Comparison of ENCODE assay signal across 1 cellular context in the genomic region with DNA sequence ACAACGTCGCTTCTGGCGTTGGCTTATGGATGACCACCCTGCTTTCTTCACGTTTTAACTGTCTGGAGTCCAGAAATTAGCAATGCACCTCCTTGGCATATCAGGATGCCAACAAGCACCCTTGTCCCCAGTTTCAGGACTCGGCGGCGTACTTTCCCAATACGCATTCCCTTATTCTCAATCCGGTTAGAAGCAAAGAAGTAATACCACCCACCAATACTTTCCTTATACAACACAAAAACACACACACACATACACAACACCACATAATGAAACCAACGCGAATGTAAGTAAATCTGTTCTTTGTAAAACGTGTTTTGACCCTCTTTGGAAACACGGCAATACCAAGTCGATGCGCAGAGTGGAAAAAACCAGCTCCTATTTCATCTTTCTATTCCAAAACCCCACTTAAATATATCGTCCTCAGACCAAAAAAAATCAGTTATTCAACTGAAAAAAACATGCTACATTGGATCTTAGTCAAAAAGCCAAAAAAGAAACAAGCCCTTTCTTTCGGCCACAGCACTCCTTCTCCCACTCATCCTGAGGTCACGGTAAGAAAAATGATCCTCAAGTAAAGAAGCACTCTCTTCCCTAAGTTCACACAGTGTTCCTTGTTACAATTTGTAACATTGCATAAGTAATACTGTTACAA.
A peak's percentile ranks its signal among the peaks of the same experiment; 100 is the strongest.
TF ChIP-seq lines count a peak whose summit lies in the region.

No MANE protein-coding gene starts in this region.

TF ChIP-seq in GM12878, 131 proteins besides CTCF, POLR2A, EP300 and RAD21 (continued from another document and continues in another):
- TF ChIP-seq, protein P1, sequence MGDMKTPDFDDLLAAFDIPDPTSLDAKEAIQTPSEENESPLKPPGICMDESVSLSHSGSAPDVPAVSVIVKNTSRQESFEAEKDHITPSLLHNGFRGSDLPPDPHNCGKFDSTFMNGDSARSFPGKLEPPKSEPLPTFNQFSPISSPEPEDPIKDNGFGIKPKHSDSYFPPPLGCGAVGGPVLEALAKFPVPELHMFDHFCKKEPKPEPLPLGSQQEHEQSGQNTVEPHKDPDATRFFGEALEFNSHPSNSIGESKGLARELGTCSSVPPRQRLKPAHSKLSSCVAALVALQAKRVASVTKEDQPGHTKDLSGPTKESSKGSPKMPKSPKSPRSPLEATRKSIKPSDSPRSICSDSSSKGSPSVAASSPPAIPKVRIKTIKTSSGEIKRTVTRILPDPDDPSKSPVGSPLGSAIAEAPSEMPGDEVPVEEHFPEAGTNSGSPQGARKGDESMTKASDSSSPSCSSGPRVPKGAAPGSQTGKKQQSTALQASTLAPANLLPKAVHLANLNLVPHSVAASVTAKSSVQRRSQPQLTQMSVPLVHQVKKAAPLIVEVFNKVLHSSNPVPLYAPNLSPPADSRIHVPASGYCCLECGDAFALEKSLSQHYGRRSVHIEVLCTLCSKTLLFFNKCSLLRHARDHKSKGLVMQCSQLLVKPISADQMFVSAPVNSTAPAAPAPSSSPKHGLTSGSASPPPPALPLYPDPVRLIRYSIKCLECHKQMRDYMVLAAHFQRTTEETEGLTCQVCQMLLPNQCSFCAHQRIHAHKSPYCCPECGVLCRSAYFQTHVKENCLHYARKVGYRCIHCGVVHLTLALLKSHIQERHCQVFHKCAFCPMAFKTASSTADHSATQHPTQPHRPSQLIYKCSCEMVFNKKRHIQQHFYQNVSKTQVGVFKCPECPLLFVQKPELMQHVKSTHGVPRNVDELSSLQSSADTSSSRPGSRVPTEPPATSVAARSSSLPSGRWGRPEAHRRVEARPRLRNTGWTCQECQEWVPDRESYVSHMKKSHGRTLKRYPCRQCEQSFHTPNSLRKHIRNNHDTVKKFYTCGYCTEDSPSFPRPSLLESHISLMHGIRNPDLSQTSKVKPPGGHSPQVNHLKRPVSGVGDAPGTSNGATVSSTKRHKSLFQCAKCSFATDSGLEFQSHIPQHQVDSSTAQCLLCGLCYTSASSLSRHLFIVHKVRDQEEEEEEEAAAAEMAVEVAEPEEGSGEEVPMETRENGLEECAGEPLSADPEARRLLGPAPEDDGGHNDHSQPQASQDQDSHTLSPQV (IDR thresholded peaks at IDR 0.05): peak; percentile 83; the same call in 1 of the 2 replicates
- TF ChIP-seq FOXM1 (IDR thresholded peaks at IDR 0.05; ENCODE audit: low read depth, low read length) (peak; percentile 93), ZBED1 (IDR thresholded peaks at IDR 0.05; ENCODE audit: borderline replicate concordance) (peak; percentile 100), MYC (IDR thresholded peaks at IDR 0.05; ENCODE audit: insufficient read depth, insufficient read length, insufficient replicate concordance, low read length, severe bottlenecking) (no peak), CREB1 (IDR thresholded peaks at IDR 0.05; ENCODE audit: low read depth) (peak; percentile 82), IRF4 (IDR thresholded peaks at IDR 0.05; ENCODE audit: low read depth, low read length) (peak; percentile 55), BCL11A (IDR thresholded peaks at IDR 0.05; ENCODE audit: low read depth, low read length) (peak; percentile 78; the same call in 1 of the 2 replicates), ZNF274 (IDR thresholded peaks at IDR 0.05; ENCODE audit: insufficient read depth, insufficient read length) (no peak), JUND (IDR thresholded peaks at IDR 0.05; ENCODE audit: low read depth, low read length) (no peak), E2F8 (IDR thresholded peaks at IDR 0.05; ENCODE audit: low read depth, partially characterized antibody) (peak; percentile 32), ZNF384 (IDR thresholded peaks at IDR 0.05; ENCODE audit: borderline replicate concordance, low read depth, low read length) (peak; percentile 65; the same call in 1 of the 2 replicates), WRNIP1 (IDR thresholded peaks at IDR 0.05; ENCODE audit: borderline replicate concordance, low read depth, low read length) (no peak), RUNX3 (IDR thresholded peaks at IDR 0.05; ENCODE audit: low read length) (peak; percentile 94), CHD1 (IDR thresholded peaks at IDR 0.05; ENCODE audit: low read depth, low read length) (no peak), TBL1XR1 (IDR thresholded peaks at IDR 0.05; ENCODE audit: low read depth, low read length) (0 out of 2 replicates have a peak, but pooled peaks have one; percentile 47), CBFB (IDR thresholded peaks at IDR 0.05; ENCODE audit: low read depth) (peak; percentile 100), MTA2 (IDR thresholded peaks at IDR 0.05; ENCODE audit: low read depth) (peak; percentile 18), CEBPB (IDR thresholded peaks at IDR 0.05; ENCODE audit: borderline replicate concordance in 1 of 2, low read depth in 2 of 2, low read length in 2 of 2) (0 out of 4 replicates have a peak, but pooled peaks of 1 of the 2 experiments have one; percentile 76), EZH2 (IDR thresholded peaks at IDR 0.05; ENCODE audit: borderline replicate concordance, control insufficient read depth, low read depth, low read length) (no peak), E4F1 (IDR thresholded peaks at IDR 0.05; ENCODE audit: borderline replicate concordance, partially characterized antibody) (no peak), PKNOX1 (IDR thresholded peaks at IDR 0.05) (peak; percentile 52), HDAC6 (IDR thresholded peaks at IDR 0.05; ENCODE audit: unreplicated experiment) (peak; percentile 98), SIX5 (IDR thresholded peaks at IDR 0.05; ENCODE audit: low read depth, low read length, severe bottlenecking) (no peak), SKIL (IDR thresholded peaks at IDR 0.05; ENCODE audit: low read depth, poor library complexity, severe bottlenecking) (peak; percentile 87), GABPA (IDR thresholded peaks at IDR 0.05; ENCODE audit: low read depth) (peak; percentile 67)
- TF ChIP-seq, protein P2, sequence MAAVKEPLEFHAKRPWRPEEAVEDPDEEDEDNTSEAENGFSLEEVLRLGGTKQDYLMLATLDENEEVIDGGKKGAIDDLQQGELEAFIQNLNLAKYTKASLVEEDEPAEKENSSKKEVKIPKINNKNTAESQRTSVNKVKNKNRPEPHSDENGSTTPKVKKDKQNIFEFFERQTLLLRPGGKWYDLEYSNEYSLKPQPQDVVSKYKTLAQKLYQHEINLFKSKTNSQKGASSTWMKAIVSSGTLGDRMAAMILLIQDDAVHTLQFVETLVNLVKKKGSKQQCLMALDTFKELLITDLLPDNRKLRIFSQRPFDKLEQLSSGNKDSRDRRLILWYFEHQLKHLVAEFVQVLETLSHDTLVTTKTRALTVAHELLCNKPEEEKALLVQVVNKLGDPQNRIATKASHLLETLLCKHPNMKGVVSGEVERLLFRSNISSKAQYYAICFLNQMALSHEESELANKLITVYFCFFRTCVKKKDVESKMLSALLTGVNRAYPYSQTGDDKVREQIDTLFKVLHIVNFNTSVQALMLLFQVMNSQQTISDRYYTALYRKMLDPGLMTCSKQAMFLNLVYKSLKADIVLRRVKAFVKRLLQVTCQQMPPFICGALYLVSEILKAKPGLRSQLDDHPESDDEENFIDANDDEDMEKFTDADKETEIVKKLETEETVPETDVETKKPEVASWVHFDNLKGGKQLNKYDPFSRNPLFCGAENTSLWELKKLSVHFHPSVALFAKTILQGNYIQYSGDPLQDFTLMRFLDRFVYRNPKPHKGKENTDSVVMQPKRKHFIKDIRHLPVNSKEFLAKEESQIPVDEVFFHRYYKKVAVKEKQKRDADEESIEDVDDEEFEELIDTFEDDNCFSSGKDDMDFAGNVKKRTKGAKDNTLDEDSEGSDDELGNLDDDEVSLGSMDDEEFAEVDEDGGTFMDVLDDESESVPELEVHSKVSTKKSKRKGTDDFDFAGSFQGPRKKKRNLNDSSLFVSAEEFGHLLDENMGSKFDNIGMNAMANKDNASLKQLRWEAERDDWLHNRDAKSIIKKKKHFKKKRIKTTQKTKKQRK (IDR thresholded peaks at IDR 0.05; ENCODE audit: low read depth, low read length): peak; percentile 51; the same call in 1 of the 2 replicates
- TF ChIP-seq, protein P3, sequence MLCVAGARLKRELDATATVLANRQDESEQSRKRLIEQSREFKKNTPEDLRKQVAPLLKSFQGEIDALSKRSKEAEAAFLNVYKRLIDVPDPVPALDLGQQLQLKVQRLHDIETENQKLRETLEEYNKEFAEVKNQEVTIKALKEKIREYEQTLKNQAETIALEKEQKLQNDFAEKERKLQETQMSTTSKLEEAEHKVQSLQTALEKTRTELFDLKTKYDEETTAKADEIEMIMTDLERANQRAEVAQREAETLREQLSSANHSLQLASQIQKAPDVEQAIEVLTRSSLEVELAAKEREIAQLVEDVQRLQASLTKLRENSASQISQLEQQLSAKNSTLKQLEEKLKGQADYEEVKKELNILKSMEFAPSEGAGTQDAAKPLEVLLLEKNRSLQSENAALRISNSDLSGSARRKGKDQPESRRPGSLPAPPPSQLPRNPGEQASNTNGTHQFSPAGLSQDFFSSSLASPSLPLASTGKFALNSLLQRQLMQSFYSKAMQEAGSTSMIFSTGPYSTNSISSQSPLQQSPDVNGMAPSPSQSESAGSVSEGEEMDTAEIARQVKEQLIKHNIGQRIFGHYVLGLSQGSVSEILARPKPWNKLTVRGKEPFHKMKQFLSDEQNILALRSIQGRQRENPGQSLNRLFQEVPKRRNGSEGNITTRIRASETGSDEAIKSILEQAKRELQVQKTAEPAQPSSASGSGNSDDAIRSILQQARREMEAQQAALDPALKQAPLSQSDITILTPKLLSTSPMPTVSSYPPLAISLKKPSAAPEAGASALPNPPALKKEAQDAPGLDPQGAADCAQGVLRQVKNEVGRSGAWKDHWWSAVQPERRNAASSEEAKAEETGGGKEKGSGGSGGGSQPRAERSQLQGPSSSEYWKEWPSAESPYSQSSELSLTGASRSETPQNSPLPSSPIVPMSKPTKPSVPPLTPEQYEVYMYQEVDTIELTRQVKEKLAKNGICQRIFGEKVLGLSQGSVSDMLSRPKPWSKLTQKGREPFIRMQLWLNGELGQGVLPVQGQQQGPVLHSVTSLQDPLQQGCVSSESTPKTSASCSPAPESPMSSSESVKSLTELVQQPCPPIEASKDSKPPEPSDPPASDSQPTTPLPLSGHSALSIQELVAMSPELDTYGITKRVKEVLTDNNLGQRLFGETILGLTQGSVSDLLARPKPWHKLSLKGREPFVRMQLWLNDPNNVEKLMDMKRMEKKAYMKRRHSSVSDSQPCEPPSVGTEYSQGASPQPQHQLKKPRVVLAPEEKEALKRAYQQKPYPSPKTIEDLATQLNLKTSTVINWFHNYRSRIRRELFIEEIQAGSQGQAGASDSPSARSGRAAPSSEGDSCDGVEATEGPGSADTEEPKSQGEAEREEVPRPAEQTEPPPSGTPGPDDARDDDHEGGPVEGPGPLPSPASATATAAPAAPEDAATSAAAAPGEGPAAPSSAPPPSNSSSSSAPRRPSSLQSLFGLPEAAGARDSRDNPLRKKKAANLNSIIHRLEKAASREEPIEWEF (IDR thresholded peaks at IDR 0.05; ENCODE audit: insufficient replicate concordance, low read depth, low read length): no peak
